2 cellular contexts compared by ENCODE assay signal in genomic region chr17:77786090-77786489, GRCh38.
TF ChIP-seq lines count a peak whose summit lies in the region.

No MANE protein-coding gene starts in this region.

TF ChIP-seq in GM23338, 12 proteins besides CTCF, POLR2A, EP300 and RAD21:
- TF ChIP-seq NANOG (IDR thresholded peaks at IDR 0.05; ENCODE audit: borderline replicate concordance) (0 out of 2 replicates have a peak, but pooled peaks have one; percentile 20), CREB1 (CRISPR knock-in tag; IDR thresholded peaks at IDR 0.05; ENCODE audit: low read depth) (no peak)

TF ChIP-seq in H1, 55 proteins besides CTCF, POLR2A, EP300 and RAD21:
- TF ChIP-seq EZH2 (IDR thresholded peaks at IDR 0.05; ENCODE audit: low read depth, low read length, severe bottlenecking) (peak; percentile 31), CEBPB (IDR thresholded peaks at IDR 0.05; ENCODE audit: low read depth, low read length) (no peak), BACH1 (IDR thresholded peaks at IDR 0.05; ENCODE audit: low read length) (no peak), SP2 (IDR thresholded peaks at IDR 0.05; ENCODE audit: low read length) (no peak)
- TF ChIP-seq, protein P1, sequence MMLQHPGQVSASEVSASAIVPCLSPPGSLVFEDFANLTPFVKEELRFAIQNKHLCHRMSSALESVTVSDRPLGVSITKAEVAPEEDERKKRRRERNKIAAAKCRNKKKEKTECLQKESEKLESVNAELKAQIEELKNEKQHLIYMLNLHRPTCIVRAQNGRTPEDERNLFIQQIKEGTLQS (IDR thresholded peaks at IDR 0.05; ENCODE audit: insufficient read depth, low read depth, low read length), result no peak
- TF ChIP-seq, protein P2, sequence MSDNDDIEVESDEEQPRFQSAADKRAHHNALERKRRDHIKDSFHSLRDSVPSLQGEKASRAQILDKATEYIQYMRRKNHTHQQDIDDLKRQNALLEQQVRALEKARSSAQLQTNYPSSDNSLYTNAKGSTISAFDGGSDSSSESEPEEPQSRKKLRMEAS (IDR thresholded peaks at IDR 0.05), result no peak
